Comparison of ENCODE assay signal across 22 cellular contexts in genomic region chr4:186901850-186902249, GRCh38.
"Had no signal": no experiment of that assay in that cellular context is flagged by ENCODE, and none has a peak within 500 bp of the region (broad histone marks: within the 10 kb centered on the region; RNA-seq: fewer than 3 reads in every experiment).

No MANE protein-coding gene starts in this region.

- H3K9me3 ChIP-seq: testis, vagina had no signal

- H3K4me3 ChIP-seq: cardiac muscle cell, neural progenitor cell, smooth muscle cell, testis, vagina had no signal

- H2AFZ ChIP-seq: neural progenitor cell had no signal

- H3K4me2 ChIP-seq: neural progenitor cell had no signal

- ATAC-seq: foreskin keratinocyte; sciatic nerve; stimulated activated naive B cell treated with anti-CD40 and anti-IgM and Interleukin-4, amounts not matched to agents 10 μg/mL and 1 μg/mL and 100 μg/mL, for 72 hours; T-helper 17 cell had no signal

- H3K9ac ChIP-seq: neural progenitor cell had no signal

- H3K4me1 ChIP-seq: testis had no signal

- H3K27me3 ChIP-seq: cardiac muscle cell, foreskin keratinocyte, neural progenitor cell, testis, vagina had no signal

- H3K36me3 ChIP-seq: cardiac muscle cell, neural progenitor cell, vagina had no signal

- H3K27ac ChIP-seq: cardiac muscle cell, foreskin keratinocyte, neural progenitor cell, testis, vagina had no signal

- DNase-seq: activated CD4-positive, alpha-beta memory T cell treated with anti-CD3 and anti-CD28 coated beads for 36 hours; activated CD4-positive, alpha-beta T cell treated with anti-CD3 and anti-CD28 coated beads for 48 hours; activated effector memory CD4-positive, alpha-beta T cell treated with anti-CD3 and anti-CD28 coated beads, Interleukin-2, amount 50 U/mL, for 16 hours; activated naive CD4-positive, alpha-beta T cell treated with anti-CD3 and anti-CD28 coated beads, Interleukin-2, amount 10 ng/mL, durations not matched to agents 7 days and 5 days; activated T-cell treated with anti-CD3 and anti-CD28 coated beads, Interleukin-2, amount 50 U/mL, for 48 hours; amygdala; effector CD4-positive, alpha-beta T cell; erythroblast; foreskin keratinocyte; naive B cell; posterior cingulate gyrus; stimulated activated CD4-positive, alpha-beta T cell treated with anti-CD3 and anti-CD28 coated beads, Interleukin-15, amount 100 ng/mL, for 24 hours; stimulated activated CD4-positive, alpha-beta T cell treated with anti-CD3 and anti-CD28 coated beads, Interleukin-2, amount 100 ng/mL, for 48 hours; stimulated activated CD8-positive, alpha-beta memory T cell treated with anti-CD3 and anti-CD28 coated beads, Interleukin-4, amount 100 ng/mL, for 48 hours; stimulated activated naive B cell treated with anti-CD40 and anti-IgM and Interleukin-4, amounts not matched to agents 10 μg/mL and 1 μg/mL and 100 μg/mL, for 72 hours; T-helper 17 cell; testis had no signal
